In genomic region chr17:59837362-59838195, GRCh38 we compare ENCODE assay signal across 1 cellular context.
TF ChIP-seq lines count a peak whose summit lies in the region.

No MANE protein-coding gene starts in this region.

TF ChIP-seq in K562, 482 proteins besides CTCF, POLR2A, EP300 and RAD21 (continued from another document and continues in another):
- TF ChIP-seq CHD7 (IDR thresholded peaks at IDR 0.05; ENCODE audit: low read depth, low read length) (no peak), NUFIP1 (IDR thresholded peaks at IDR 0.05; ENCODE audit: partially characterized antibody) (no peak), NBN (IDR thresholded peaks at IDR 0.05; ENCODE audit: low read depth) (peak; percentile 93), ZNF431 (CRISPR knock-in tag; IDR thresholded peaks at IDR 0.05) (no peak; the same call in 1 of the 2 replicates), ZSCAN29 (IDR thresholded peaks at IDR 0.05) (no peak), LCOR (CRISPR knock-in tag; IDR thresholded peaks at IDR 0.05) (peak; percentile 11; the same call in 1 of the 2 replicates), DLX4 (CRISPR knock-in tag; IDR thresholded peaks at IDR 0.05) (no peak), CREM (IDR thresholded peaks at IDR 0.05; ENCODE audit: low read depth) (peak; percentile 84), HNRNPUL1 (IDR thresholded peaks at IDR 0.05; ENCODE audit: low read length) (no peak), TAF1 (IDR thresholded peaks at IDR 0.05; ENCODE audit: control insufficient read depth, extremely low read depth, insufficient read depth, low read length, severe bottlenecking) (peak; percentile 97), GABPB1 (CRISPR knock-in tag; IDR thresholded peaks at IDR 0.05) (0 out of 2 replicates have a peak, but pooled peaks have one; percentile 22), NFIX (CRISPR knock-in tag; IDR thresholded peaks at IDR 0.05; ENCODE audit: low read depth) (no peak), KAT7 (CRISPR knock-in tag; IDR thresholded peaks at IDR 0.05; ENCODE audit: borderline replicate concordance) (peak; percentile 54; the same call in 1 of the 2 replicates), BCOR (IDR thresholded peaks at IDR 0.05) (peak; percentile 11; the same call in 1 of the 2 replicates), TRIM25 (IDR thresholded peaks at IDR 0.05; ENCODE audit: borderline replicate concordance) (no peak), KDM5B (IDR thresholded peaks at IDR 0.05; ENCODE audit: insufficient replicate concordance, low read depth, low read length) (peak; percentile 95), DMBX1 (CRISPR knock-in tag; IDR thresholded peaks at IDR 0.05; ENCODE audit: borderline replicate concordance) (peak; percentile 90), ZC3H11A (IDR thresholded peaks at IDR 0.05; ENCODE audit: low read depth, low read length) (no peak), ZNF766 (CRISPR knock-in tag; conservative IDR thresholded peaks at IDR 0.05) (peak; percentile 87), ETV1 (tag; conservative IDR thresholded peaks at IDR 0.05; ENCODE audit: low read depth) (peak; percentile 75), LEF1 (IDR thresholded peaks at IDR 0.05) (peak; percentile 92), RUNX1 (IDR thresholded peaks at IDR 0.05; ENCODE audit: low read depth) (no peak), NCOA4 (IDR thresholded peaks at IDR 0.05; ENCODE audit: partially characterized antibody) (no peak), DNMT1 (IDR thresholded peaks at IDR 0.05) (0 out of 2 replicates have a peak, but pooled peaks have one; percentile 32), CBX8 (IDR thresholded peaks at IDR 0.05; ENCODE audit: borderline replicate concordance, extremely low read depth, low read depth, low read length, poor library complexity, severe bottlenecking) (no peak), NFXL1 (CRISPR knock-in tag; IDR thresholded peaks at IDR 0.05) (peak; percentile 77; the same call in 1 of the 2 replicates), MEF2A (IDR thresholded peaks at IDR 0.05; ENCODE audit: control insufficient read depth, low read depth, low read length) (peak; percentile 34)
- TF ChIP-seq, protein P1, sequence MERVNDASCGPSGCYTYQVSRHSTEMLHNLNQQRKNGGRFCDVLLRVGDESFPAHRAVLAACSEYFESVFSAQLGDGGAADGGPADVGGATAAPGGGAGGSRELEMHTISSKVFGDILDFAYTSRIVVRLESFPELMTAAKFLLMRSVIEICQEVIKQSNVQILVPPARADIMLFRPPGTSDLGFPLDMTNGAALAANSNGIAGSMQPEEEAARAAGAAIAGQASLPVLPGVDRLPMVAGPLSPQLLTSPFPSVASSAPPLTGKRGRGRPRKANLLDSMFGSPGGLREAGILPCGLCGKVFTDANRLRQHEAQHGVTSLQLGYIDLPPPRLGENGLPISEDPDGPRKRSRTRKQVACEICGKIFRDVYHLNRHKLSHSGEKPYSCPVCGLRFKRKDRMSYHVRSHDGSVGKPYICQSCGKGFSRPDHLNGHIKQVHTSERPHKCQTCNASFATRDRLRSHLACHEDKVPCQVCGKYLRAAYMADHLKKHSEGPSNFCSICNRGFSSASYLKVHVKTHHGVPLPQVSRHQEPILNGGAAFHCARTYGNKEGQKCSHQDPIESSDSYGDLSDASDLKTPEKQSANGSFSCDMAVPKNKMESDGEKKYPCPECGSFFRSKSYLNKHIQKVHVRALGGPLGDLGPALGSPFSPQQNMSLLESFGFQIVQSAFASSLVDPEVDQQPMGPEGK (CRISPR knock-in tag; IDR thresholded peaks at IDR 0.05; ENCODE audit: borderline replicate concordance): peak; percentile 77
- TF ChIP-seq, protein P2, sequence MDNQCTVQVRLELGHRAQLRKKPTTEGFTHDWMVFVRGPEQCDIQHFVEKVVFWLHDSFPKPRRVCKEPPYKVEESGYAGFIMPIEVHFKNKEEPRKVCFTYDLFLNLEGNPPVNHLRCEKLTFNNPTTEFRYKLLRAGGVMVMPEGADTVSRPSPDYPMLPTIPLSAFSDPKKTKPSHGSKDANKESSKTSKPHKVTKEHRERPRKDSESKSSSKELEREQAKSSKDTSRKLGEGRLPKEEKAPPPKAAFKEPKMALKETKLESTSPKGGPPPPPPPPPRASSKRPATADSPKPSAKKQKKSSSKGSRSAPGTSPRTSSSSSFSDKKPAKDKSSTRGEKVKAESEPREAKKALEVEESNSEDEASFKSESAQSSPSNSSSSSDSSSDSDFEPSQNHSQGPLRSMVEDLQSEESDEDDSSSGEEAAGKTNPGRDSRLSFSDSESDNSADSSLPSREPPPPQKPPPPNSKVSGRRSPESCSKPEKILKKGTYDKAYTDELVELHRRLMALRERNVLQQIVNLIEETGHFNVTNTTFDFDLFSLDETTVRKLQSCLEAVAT (IDR thresholded peaks at IDR 0.05): peak; percentile 99 to 100
- TF ChIP-seq, protein P3, sequence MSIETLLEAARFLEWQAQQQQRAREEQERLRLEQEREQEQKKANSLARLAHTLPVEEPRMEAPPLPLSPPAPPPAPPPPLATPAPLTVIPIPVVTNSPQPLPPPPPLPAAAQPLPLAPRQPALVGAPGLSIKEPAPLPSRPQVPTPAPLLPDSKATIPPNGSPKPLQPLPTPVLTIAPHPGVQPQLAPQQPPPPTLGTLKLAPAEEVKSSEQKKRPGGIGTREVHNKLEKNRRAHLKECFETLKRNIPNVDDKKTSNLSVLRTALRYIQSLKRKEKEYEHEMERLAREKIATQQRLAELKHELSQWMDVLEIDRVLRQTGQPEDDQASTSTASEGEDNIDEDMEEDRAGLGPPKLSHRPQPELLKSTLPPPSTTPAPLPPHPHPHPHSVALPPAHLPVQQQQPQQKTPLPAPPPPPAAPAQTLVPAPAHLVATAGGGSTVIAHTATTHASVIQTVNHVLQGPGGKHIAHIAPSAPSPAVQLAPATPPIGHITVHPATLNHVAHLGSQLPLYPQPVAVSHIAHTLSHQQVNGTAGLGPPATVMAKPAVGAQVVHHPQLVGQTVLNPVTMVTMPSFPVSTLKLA (conservative IDR thresholded peaks at IDR 0.05): peak; percentile 14 to 60; a peak in 2 of 4 replicates
- TF ChIP-seq, protein P4, sequence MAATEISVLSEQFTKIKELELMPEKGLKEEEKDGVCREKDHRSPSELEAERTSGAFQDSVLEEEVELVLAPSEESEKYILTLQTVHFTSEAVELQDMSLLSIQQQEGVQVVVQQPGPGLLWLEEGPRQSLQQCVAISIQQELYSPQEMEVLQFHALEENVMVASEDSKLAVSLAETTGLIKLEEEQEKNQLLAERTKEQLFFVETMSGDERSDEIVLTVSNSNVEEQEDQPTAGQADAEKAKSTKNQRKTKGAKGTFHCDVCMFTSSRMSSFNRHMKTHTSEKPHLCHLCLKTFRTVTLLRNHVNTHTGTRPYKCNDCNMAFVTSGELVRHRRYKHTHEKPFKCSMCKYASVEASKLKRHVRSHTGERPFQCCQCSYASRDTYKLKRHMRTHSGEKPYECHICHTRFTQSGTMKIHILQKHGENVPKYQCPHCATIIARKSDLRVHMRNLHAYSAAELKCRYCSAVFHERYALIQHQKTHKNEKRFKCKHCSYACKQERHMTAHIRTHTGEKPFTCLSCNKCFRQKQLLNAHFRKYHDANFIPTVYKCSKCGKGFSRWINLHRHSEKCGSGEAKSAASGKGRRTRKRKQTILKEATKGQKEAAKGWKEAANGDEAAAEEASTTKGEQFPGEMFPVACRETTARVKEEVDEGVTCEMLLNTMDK (IDR thresholded peaks at IDR 0.05; ENCODE audit: borderline replicate concordance, insufficient read depth, low read depth, low read length, poor library complexity, severe bottlenecking): no peak
- TF ChIP-seq, protein P5, sequence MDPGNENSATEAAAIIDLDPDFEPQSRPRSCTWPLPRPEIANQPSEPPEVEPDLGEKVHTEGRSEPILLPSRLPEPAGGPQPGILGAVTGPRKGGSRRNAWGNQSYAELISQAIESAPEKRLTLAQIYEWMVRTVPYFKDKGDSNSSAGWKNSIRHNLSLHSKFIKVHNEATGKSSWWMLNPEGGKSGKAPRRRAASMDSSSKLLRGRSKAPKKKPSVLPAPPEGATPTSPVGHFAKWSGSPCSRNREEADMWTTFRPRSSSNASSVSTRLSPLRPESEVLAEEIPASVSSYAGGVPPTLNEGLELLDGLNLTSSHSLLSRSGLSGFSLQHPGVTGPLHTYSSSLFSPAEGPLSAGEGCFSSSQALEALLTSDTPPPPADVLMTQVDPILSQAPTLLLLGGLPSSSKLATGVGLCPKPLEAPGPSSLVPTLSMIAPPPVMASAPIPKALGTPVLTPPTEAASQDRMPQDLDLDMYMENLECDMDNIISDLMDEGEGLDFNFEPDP (CRISPR knock-in tag; IDR thresholded peaks at IDR 0.05): peak; percentile 24; the same call in 1 of the 2 replicates
